ENCODE assay signal across 1 cellular context in the genomic region with DNA sequence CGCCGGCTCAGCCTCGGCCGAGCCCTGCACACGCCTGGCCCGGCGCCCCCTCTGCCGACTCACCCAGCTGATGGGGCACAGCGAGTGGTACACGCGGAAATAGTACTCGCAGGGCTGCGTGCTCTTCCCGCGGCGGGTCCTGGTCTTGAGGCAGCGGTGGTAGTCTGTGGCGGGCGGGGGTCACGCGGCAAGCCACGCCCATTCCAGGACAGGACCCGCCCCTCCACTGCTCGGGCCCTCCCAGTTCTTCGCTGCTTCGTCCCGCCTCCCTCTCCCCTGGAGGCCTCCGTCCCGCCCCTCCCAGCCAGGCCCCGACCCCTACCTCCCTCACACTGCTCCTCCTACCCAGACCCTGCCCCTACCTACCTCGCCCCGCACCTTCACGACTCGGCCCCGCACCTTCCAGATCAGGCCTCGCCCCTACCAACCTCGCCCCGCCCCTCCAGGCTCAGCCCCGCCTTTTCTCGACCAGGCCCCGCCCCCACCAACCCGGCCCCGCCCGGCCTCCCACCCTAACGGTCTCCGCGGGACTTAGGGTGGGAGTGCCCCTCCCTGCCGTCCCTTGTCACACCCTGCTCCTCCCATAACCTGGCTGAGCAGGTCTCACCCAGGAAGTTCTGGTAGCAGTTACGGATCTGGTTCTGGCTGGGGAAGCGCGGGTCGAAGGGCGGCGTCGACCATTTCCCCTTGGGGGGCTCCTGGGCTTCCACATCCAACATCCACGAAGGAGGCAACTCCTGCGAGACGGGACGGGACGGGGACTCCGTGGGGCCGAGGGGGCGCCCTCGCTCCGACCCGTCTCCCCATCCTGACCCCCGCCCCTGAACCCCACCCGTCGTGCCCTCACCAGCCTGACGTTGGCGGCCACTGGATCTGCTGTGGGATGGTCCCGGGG.
TF ChIP-seq lines count a peak whose summit lies in the region.

No MANE protein-coding gene starts in this region.

TF ChIP-seq in K562, 482 proteins besides CTCF, POLR2A, EP300 and RAD21 (continues in another document):
- TF ChIP-seq GABPB1 (CRISPR knock-in tag; IDR thresholded peaks at IDR 0.05) (peak; percentile 40; the same call in 1 of the 2 replicates), SP1 (CRISPR knock-in tag; IDR thresholded peaks at IDR 0.05) (peak; percentile 63), CEBPG (CRISPR knock-in tag; IDR thresholded peaks at IDR 0.05) (no peak), CEBPG (tag; conservative IDR thresholded peaks at IDR 0.05 in 1 of 2, IDR thresholded peaks at IDR 0.05 in 1 of 2) (no peak), ZNF785 (CRISPR knock-in tag; IDR thresholded peaks at IDR 0.05) (no peak), IFI16 (CRISPR knock-in tag; IDR thresholded peaks at IDR 0.05) (no peak), SMAD1 (IDR thresholded peaks at IDR 0.05; ENCODE audit: low read depth, low read length, partially characterized antibody) (no peak), RUNX1 (IDR thresholded peaks at IDR 0.05; ENCODE audit: low read depth) (no peak), SRSF1 (IDR thresholded peaks at IDR 0.05; ENCODE audit: low read depth, low read length) (no peak), ZNF143 (CRISPR knock-in tag; IDR thresholded peaks at IDR 0.05) (no peak), PTRF (tag; IDR thresholded peaks at IDR 0.05) (no peak), ZNF707 (CRISPR knock-in tag; conservative IDR thresholded peaks at IDR 0.05) (no peak), PURB (CRISPR knock-in tag; IDR thresholded peaks at IDR 0.05; ENCODE audit: low read depth) (no peak), FOXP4 (CRISPR knock-in tag; IDR thresholded peaks at IDR 0.05; ENCODE audit: borderline replicate concordance) (no peak), TFE3 (CRISPR knock-in tag; IDR thresholded peaks at IDR 0.05) (no peak), SAFB (IDR thresholded peaks at IDR 0.05; ENCODE audit: borderline replicate concordance, low read depth, low read length) (peak; percentile 80; the same call in 1 of the 2 replicates), DMBX1 (CRISPR knock-in tag; IDR thresholded peaks at IDR 0.05; ENCODE audit: borderline replicate concordance) (no peak), NBN (IDR thresholded peaks at IDR 0.05; ENCODE audit: low read depth) (no peak), NONO (IDR thresholded peaks at IDR 0.05; ENCODE audit: low read depth in 2 of 2, low read length in 1 of 2) (no peak), CBX2 (IDR thresholded peaks at IDR 0.05; ENCODE audit: insufficient read depth, low read length, poor library complexity, severe bottlenecking) (no peak), ZNF79 (CRISPR knock-in tag; IDR thresholded peaks at IDR 0.05; ENCODE audit: low read depth) (no peak), NFIC (IDR thresholded peaks at IDR 0.05) (peak; percentile 35; the same call in 1 of the 2 replicates), ZNF766 (CRISPR knock-in tag; conservative IDR thresholded peaks at IDR 0.05) (no peak), ZBTB7A (IDR thresholded peaks at IDR 0.05; ENCODE audit: borderline replicate concordance, control insufficient read depth, low read depth, low read length) (peak; percentile 22; the same call in 1 of the 2 replicates), EP400 (IDR thresholded peaks at IDR 0.05) (no peak), HNRNPLL (IDR thresholded peaks at IDR 0.05; ENCODE audit: low read depth, low read length, poor library complexity, severe bottlenecking) (no peak), KDM2B (CRISPR knock-in tag; IDR thresholded peaks at IDR 0.05) (no peak; the same call in 1 of the 2 replicates), FOS (IDR thresholded peaks at IDR 0.05; ENCODE audit: extremely low read depth, insufficient read length) (no peak), ZBTB34 (CRISPR knock-in tag; IDR thresholded peaks at IDR 0.05) (no peak), ZNF274 (IDR thresholded peaks at IDR 0.05; ENCODE audit: borderline replicate concordance, low read depth, low read length) (no peak), CREB3L1 (IDR thresholded peaks at IDR 0.05; ENCODE audit: borderline replicate concordance, low read depth) (no peak), SMARCB1 (IDR thresholded peaks at IDR 0.05; ENCODE audit: insufficient read length, low read depth) (no peak), SLC30A9 (CRISPR knock-in tag; IDR thresholded peaks at IDR 0.05) (no peak), CREB3 (tag; conservative IDR thresholded peaks at IDR 0.05; ENCODE audit: low read depth) (no peak), ZNF232 (CRISPR knock-in tag; IDR thresholded peaks at IDR 0.05) (no peak), USF1 (CRISPR knock-in tag; IDR thresholded peaks at IDR 0.05) (peak; percentile 33; the same call in 1 of the 2 replicates), ZNF507 (tag; conservative IDR thresholded peaks at IDR 0.05) (no peak), C11orf30 (IDR thresholded peaks at IDR 0.05; ENCODE audit: low read depth) (no peak), NCOA4 (IDR thresholded peaks at IDR 0.05; ENCODE audit: partially characterized antibody) (no peak), TFAM (CRISPR knock-in tag; conservative IDR thresholded peaks at IDR 0.05) (no peak)
- TF ChIP-seq, protein P1, sequence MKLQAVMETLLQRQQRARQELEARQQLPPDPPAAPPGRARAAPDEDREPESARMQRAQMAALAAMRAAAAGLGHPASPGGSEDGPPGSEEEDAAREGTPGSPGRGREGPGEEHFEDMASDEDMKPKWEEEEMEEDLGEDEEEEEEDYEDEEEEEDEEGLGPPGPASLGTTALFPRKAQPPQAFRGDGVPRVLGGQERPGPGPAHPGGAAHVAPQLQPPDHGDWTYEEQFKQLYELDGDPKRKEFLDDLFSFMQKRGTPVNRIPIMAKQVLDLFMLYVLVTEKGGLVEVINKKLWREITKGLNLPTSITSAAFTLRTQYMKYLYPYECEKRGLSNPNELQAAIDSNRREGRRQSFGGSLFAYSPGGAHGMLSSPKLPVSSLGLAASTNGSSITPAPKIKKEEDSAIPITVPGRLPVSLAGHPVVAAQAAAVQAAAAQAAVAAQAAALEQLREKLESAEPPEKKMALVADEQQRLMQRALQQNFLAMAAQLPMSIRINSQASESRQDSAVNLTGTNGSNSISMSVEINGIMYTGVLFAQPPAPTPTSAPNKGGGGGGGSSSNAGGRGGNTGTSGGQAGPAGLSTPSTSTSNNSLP (IDR thresholded peaks at IDR 0.05; ENCODE audit: borderline replicate concordance, low read depth, low read length): no peak
- TF ChIP-seq, protein P2, sequence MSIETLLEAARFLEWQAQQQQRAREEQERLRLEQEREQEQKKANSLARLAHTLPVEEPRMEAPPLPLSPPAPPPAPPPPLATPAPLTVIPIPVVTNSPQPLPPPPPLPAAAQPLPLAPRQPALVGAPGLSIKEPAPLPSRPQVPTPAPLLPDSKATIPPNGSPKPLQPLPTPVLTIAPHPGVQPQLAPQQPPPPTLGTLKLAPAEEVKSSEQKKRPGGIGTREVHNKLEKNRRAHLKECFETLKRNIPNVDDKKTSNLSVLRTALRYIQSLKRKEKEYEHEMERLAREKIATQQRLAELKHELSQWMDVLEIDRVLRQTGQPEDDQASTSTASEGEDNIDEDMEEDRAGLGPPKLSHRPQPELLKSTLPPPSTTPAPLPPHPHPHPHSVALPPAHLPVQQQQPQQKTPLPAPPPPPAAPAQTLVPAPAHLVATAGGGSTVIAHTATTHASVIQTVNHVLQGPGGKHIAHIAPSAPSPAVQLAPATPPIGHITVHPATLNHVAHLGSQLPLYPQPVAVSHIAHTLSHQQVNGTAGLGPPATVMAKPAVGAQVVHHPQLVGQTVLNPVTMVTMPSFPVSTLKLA (conservative IDR thresholded peaks at IDR 0.05): peak in 1 of 2 experiments; percentile 32; a peak in 1 of 4 replicates
- TF ChIP-seq, protein P3, sequence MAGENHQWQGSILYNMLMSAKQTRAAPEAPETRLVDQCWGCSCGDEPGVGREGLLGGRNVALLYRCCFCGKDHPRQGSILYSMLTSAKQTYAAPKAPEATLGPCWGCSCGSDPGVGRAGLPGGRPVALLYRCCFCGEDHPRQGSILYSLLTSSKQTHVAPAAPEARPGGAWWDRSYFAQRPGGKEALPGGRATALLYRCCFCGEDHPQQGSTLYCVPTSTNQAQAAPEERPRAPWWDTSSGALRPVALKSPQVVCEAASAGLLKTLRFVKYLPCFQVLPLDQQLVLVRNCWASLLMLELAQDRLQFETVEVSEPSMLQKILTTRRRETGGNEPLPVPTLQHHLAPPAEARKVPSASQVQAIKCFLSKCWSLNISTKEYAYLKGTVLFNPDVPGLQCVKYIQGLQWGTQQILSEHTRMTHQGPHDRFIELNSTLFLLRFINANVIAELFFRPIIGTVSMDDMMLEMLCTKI (IDR thresholded peaks at IDR 0.05; ENCODE audit: partially characterized antibody): no peak
- TF ChIP-seq, protein P4, sequence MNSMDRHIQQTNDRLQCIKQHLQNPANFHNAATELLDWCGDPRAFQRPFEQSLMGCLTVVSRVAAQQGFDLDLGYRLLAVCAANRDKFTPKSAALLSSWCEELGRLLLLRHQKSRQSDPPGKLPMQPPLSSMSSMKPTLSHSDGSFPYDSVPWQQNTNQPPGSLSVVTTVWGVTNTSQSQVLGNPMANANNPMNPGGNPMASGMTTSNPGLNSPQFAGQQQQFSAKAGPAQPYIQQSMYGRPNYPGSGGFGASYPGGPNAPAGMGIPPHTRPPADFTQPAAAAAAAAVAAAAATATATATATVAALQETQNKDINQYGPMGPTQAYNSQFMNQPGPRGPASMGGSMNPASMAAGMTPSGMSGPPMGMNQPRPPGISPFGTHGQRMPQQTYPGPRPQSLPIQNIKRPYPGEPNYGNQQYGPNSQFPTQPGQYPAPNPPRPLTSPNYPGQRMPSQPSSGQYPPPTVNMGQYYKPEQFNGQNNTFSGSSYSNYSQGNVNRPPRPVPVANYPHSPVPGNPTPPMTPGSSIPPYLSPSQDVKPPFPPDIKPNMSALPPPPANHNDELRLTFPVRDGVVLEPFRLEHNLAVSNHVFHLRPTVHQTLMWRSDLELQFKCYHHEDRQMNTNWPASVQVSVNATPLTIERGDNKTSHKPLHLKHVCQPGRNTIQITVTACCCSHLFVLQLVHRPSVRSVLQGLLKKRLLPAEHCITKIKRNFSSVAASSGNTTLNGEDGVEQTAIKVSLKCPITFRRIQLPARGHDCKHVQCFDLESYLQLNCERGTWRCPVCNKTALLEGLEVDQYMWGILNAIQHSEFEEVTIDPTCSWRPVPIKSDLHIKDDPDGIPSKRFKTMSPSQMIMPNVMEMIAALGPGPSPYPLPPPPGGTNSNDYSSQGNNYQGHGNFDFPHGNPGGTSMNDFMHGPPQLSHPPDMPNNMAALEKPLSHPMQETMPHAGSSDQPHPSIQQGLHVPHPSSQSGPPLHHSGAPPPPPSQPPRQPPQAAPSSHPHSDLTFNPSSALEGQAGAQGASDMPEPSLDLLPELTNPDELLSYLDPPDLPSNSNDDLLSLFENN (IDR thresholded peaks at IDR 0.05; ENCODE audit: low read depth in 2 of 2, low read length in 2 of 2): no peak
